In genomic region chr1:155127672-155128468, GRCh38 we compare ENCODE assay signal across 8 cellular contexts. TPM values are rescaled to one million over a fixed set of nuclear protein-coding genes. Genes with fewer than 3 reads are reported as not detected.
DNase-seq lines count a peak whose midpoint lies in the region; ATAC-seq, FAIRE-seq and TF ChIP-seq lines count a peak whose summit lies in the region.

TSS of gene EFNA1 (plus strand) at chr1:155127876. CDS start at chr1:155127978, 102 bp downstream.

- H2BK20ac ChIP-seq in H9 (ENCODE audit: low read depth, low read length, poor library complexity, severe bottlenecking): no peak within 1 kb of the TSS

- H3K4me3 Mint-ChIP-seq in H9: peak within 1 kb of the TSS; percentile 62 to 94

- no peak within 1 kb of the TSS for H3K14ac ChIP-seq in H9 (ENCODE audit: insufficient read depth, low read length)

- no peak within 1 kb of the TSS for H3K27ac ChIP-seq in ACC112 (ENCODE audit: low read depth, low read length)
- no peak within 1 kb of the TSS for H3K27ac ChIP-seq in H9 (ENCODE audit: insufficient read length, low read depth, low read length)
- no peak within 1 kb of the TSS for H3K27ac ChIP-seq in iPS-20b (ENCODE audit: low read length)

- no peak within 1 kb of the TSS for H2BK5ac ChIP-seq in H9 (ENCODE audit: insufficient read length, low read length)

- no peaks in the 10 kb centered on the region for H3K9me3 ChIP-seq in H9 (ENCODE audit: control insufficient read depth, low read depth, low read length)
- H3K9me3 ChIP-seq in iPS-20b (ENCODE audit: insufficient read depth, low read depth, low read length): no peaks in the 10 kb centered on the region

- H3K27ac Mint-ChIP-seq in H9: no peak within 1 kb of the TSS; a peak in 2 of 7 replicates

- no peak within 1 kb of the TSS for H4K5ac ChIP-seq in H9 (ENCODE audit: insufficient read length, low read depth, low read length)

- H3K56ac ChIP-seq in H9 (ENCODE audit: insufficient read length, low read depth, low read length): no peak within 1 kb of the TSS

- peak within 1 kb of the TSS; percentile 92 for H3K4me2 ChIP-seq in H9 (ENCODE audit: insufficient read depth, insufficient read length, low read length)

- peak within 1 kb of the TSS; percentile 74 for H3K4me3 ChIP-seq in ACC112 (ENCODE audit: low read depth, low read length)
- peak within 1 kb of the TSS; percentile 96 for H3K4me3 ChIP-seq in bronchial epithelial cell (ENCODE audit: low read depth, low read length)
- peak within 1 kb of the TSS; percentile 63 for H3K4me3 ChIP-seq in iPS-20b (ENCODE audit: low read length)
- H3K4me3 ChIP-seq in retinal pigment epithelial cell (ENCODE audit: low read length): peak within 1 kb of the TSS; percentile 49

- H3K36me3 ChIP-seq in ACC112 (ENCODE audit: insufficient read depth, low read length) (no peaks in the 10 kb centered on the region), bronchial epithelial cell (ENCODE audit: control insufficient read depth, insufficient read depth, low read length) (peaks cover 16% of the 10 kb centered on the region), iPS-20b (ENCODE audit: insufficient read depth, low read depth, low read length) (peaks cover 6% of the 10 kb centered on the region)

- no peak for ATAC-seq in GM21381 (IDR thresholded peaks at IDR 0.05; ENCODE audit: unreplicated experiment)

- peaks cover 2% of the 10 kb centered on the region for H4K20me1 ChIP-seq in H9 (ENCODE audit: control insufficient read depth, insufficient read depth, insufficient read length)

- H2BK120ac ChIP-seq in H9 (ENCODE audit: low read depth, low read length, poor library complexity, severe bottlenecking): no peak within 1 kb of the TSS

- H3K36me3 Mint-ChIP-seq in H9 (ENCODE audit: insufficient read depth in 1 of 3, low read depth in 3 of 3): peaks cover 2 to 12% (median 3%) of the 10 kb centered on the region in 3 experiments; a peak in 5 of 7 replicates

- FAIRE-seq in bronchial epithelial cell (lab: Jason Lieb, UNC): no peak

- no peak within 1 kb of the TSS for H3K18ac ChIP-seq in H9 (ENCODE audit: insufficient read length, low read depth, low read length)

- no peaks in the 10 kb centered on the region for H3K79me1 ChIP-seq in H9 (ENCODE audit: insufficient read depth, low read depth, low read length, poor library complexity, severe bottlenecking)

- no peak within 1 kb of the TSS for H4K8ac ChIP-seq in H9 (replicated peaks; ENCODE audit: insufficient read length, low read depth, low read length)

- no peak within 1 kb of the TSS for H3K23ac ChIP-seq in H9 (ENCODE audit: insufficient read length, low read depth, low read length)

- H3K27me3 Mint-ChIP-seq in H9 (ENCODE audit: low read depth): peaks cover 86% of the 10 kb centered on the region

- H3K27me3 ChIP-seq in ACC112 (ENCODE audit: insufficient read depth, low read length) (peaks cover 47% of the 10 kb centered on the region), H9 (ENCODE audit: insufficient read depth, low read length) (peaks cover 34% of the 10 kb centered on the region; the same call in 1 of the 2 replicates), bronchial epithelial cell (ENCODE audit: control insufficient read depth, insufficient read depth, low read length) (no peaks in the 10 kb centered on the region), iPS-20b (ENCODE audit: insufficient read depth, low read length) (peaks cover 87% of the 10 kb centered on the region)

- H2BK15ac ChIP-seq in H9 (ENCODE audit: low read depth, low read length): no peak within 1 kb of the TSS

- H3K23me2 ChIP-seq in H9 (ENCODE audit: insufficient read length, low read depth, low read length, poor library complexity, severe bottlenecking): peaks cover 27% of the 10 kb centered on the region

- no peak within 1 kb of the TSS for H2BK12ac ChIP-seq in H9 (ENCODE audit: insufficient read length, low read depth, low read length)

- no CpG with 5 or more reads among the region's 45 CpGs for WGBS in H9 (ENCODE audit: extremely low coverage, insufficient read length, low lambda C conversion rate)

- H3K9me3 Mint-ChIP-seq in H9: no peaks in the 10 kb centered on the region; a peak in 1 of 5 replicates

- H3K9ac ChIP-seq in H9 (ENCODE audit: extremely low read depth, insufficient read length, low read length) (no peak within 1 kb of the TSS), iPS-20b (ENCODE audit: low read depth, low read length) (peak within 1 kb of the TSS; percentile 36; the same call in 1 of the 2 replicates)

- TF ChIP-seq CTCF in H9 (conservative IDR thresholded peaks at IDR 0.05) (no peak), bronchial epithelial cell (IDR thresholded peaks at IDR 0.05; ENCODE audit: insufficient read depth, low read length, severe bottlenecking) (no peak), retinal pigment epithelial cell (conservative IDR thresholded peaks at IDR 0.05; ENCODE audit: low read depth, low read length) (no peak)

- H3K79me2 ChIP-seq in ACC112 (ENCODE audit: control insufficient read depth, insufficient read depth, low read length, unreplicated experiment) (no peaks in the 10 kb centered on the region), H9 (ENCODE audit: insufficient read depth, low read length) (no peaks in the 10 kb centered on the region)

- H3K4ac ChIP-seq in H9 (ENCODE audit: low read depth, low read length): no peak within 1 kb of the TSS

- H3K4me1 ChIP-seq in ACC112 (ENCODE audit: control insufficient read depth, insufficient read depth, low read length, unreplicated experiment) (peaks cover 13% of the 10 kb centered on the region), H9 (ENCODE audit: insufficient read depth, low read length) (no peaks in the 10 kb centered on the region; the same call in 1 of the 2 replicates), iPS-20b (ENCODE audit: insufficient read depth, low read length) (peaks cover 39% of the 10 kb centered on the region)

- H2AFZ ChIP-seq in ACC112 (ENCODE audit: low read length, unreplicated experiment) (peak within 1 kb of the TSS; percentile 9), H9 (ENCODE audit: low read length) (no peak within 1 kb of the TSS)

- H2AK5ac ChIP-seq in H9 (ENCODE audit: insufficient read length, low read length): no peak within 1 kb of the TSS

- H3T11ph ChIP-seq in H9 (ENCODE audit: low read length): no peak within 1 kb of the TSS

- DNase-seq in H9 (peak; percentile 56), T follicular helper cell (ENCODE audit: low read depth) (peak; percentile 27), bronchial epithelial cell (ENCODE audit: low read depth) (peak; percentile 52), retinal pigment epithelial cell (ENCODE audit: low read depth) (no peak), NCI-H1930 (lab: John Stamatoyannopoulos, UW) (no peak)

- peaks cover 50 to 64% of the 10 kb centered on the region in 2 experiments for H3K4me1 Mint-ChIP-seq in H9

- H4K91ac ChIP-seq in H9 (ENCODE audit: insufficient read length, low read depth, low read length): no peak within 1 kb of the TSS

RNA-seq across cellular contexts. Expression of gene EFNA1, which starts in this region (rescaled TPM):
- 1.4 and 1.9 TPM in 2 replicates for total RNA-seq in H9 (2021)
- 31.9 and 54.3 TPM in 2 replicates for total RNA-seq in bronchial epithelial cell

Comparison
In these comparisons a context has a peak if more than half of its experiments do, and no peak if none do; other contexts are left out.
1. RNA of gene EFNA1 (total RNA-seq): 31.9 to 54.3 TPM in bronchial epithelial cell; 1.4 to 1.9 TPM in H9; every median in the first group is over 10 times any median in the second.
2. DNase-seq: peak in H9 (single experiment), T follicular helper cell (single experiment) and bronchial epithelial cell (single experiment); none in retinal pigment epithelial cell (single experiment) and NCI-H1930 (0 of 2).
3. Peak in every context shown above with its lines, with median percentiles within 50 percentile points of each other: H3K4me3 ChIP-seq.